Comparison of ENCODE assay signal across 10 cellular contexts in the genomic region with DNA sequence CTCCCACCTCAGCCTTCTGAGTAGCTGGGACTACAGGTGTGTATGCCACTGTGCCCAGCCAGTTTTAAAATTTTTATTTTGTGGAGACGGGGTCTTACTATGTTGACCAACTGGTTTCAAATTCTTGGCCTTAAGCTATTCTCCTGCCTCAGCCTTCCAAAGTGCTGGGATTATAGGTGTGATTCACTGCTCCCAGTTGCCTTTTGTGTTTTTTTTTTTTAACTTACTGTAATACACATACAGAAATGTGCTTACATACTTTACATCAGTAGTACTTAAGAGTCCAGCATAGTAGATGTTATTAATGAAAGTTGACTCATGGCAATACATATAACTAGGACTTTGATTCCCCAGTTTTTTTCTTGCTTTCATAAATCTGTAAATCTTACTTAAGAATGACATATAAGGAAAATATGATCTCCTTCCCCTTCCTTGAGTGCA. TPM values are rescaled to one million over a fixed set of nuclear protein-coding genes. Genes with fewer than 3 reads are reported as not detected.
DNase-seq lines count a peak whose midpoint lies in the region; ATAC-seq and TF ChIP-seq lines count a peak whose summit lies in the region.
"Had no signal": no experiment of that assay in that cellular context is flagged by ENCODE, and none has a peak within 500 bp of the region (broad histone marks: within the 10 kb centered on the region; RNA-seq: fewer than 3 reads in every experiment).

No MANE protein-coding gene starts in this region.

- H3K9me3 Mint-ChIP-seq in activated T-cell treated with anti-CD3 and anti-CD28 coated beads, Interleukin-2, amount 50 U/mL, for 72 hours, result no peaks in the 10 kb centered on the region
- no peaks in the 10 kb centered on the region for H3K9me3 Mint-ChIP-seq in activated T-helper 17 cell treated with anti-CD3 and anti-CD28 coated beads, Interleukin-2, amount 50 U/mL, for 72 hours
- no peaks in the 10 kb centered on the region for H3K9me3 Mint-ChIP-seq in mesothelial cell of epicardium

- DNase-seq in activated T-cell treated with anti-CD3 and anti-CD28 coated beads, Interleukin-2, amount 50 U/mL, for 72 hours, result no peak
- DNase-seq in activated T-cell treated with anti-CD3 and anti-CD28 coated beads, Interleukin-2, amount 50 U/mL, for 1 hour, result no peak
- peak; percentile 76 for DNase-seq in iris pigment epithelial cell (ENCODE audit: low read depth)
- DNase-seq in NCI-H345 treated with DMSO at 0.1 percent for 48 hours (lab: John Stamatoyannopoulos, UW; ENCODE audit: unreplicated experiment), result no peak
- no peak for DNase-seq in NCI-H2081 treated with DMSO at 0.1 percent for 48 hours (lab: John Stamatoyannopoulos, UW)
- DNase-seq in mesothelial cell of epicardium (ENCODE audit: low spot score in 2 of 2, unreplicated experiment in 2 of 2), result no peak
- DNase-seq: SW 1271 had no signal

- H3K4me3 Mint-ChIP-seq in activated T-cell treated with anti-CD3 and anti-CD28 coated beads, Interleukin-2, amount 50 U/mL, for 72 hours, result peak overlapping the region; percentile 82 to 91
- H3K4me3 Mint-ChIP-seq in activated T-helper 17 cell treated with anti-CD3 and anti-CD28 coated beads, Interleukin-2, amount 50 U/mL, for 72 hours, result peak overlapping the region; percentile 99
- no peak overlapping the region for H3K4me3 Mint-ChIP-seq in mesothelial cell of epicardium

- H3K36me3 Mint-ChIP-seq in activated T-cell treated with anti-CD3 and anti-CD28 coated beads, Interleukin-2, amount 50 U/mL, for 72 hours (ENCODE audit: insufficient read depth in 2 of 2), result peaks cover 4 to 5% of the 10 kb centered on the region in 2 donors
- peaks cover 24% of the 10 kb centered on the region for H3K36me3 Mint-ChIP-seq in activated T-helper 17 cell treated with anti-CD3 and anti-CD28 coated beads, Interleukin-2, amount 50 U/mL, for 72 hours (ENCODE audit: low read depth)
- H3K36me3 Mint-ChIP-seq in mesothelial cell of epicardium, result peaks cover 3% of the 10 kb centered on the region

- no peak for ATAC-seq in activated T-cell treated with anti-CD3 and anti-CD28 coated beads, Interleukin-2, amount 50 U/mL, for 72 hours (replicated peaks in 1 of 2)
- no peak for ATAC-seq in activated T-helper 17 cell treated with anti-CD3 and anti-CD28 coated beads, Interleukin-2, amount 50 U/mL, for 72 hours (replicated peaks)
- ATAC-seq: gastroesophageal sphincter had no signal

- no peak for TF ChIP-seq CTCF in mesothelial cell of epicardium (IDR thresholded peaks at IDR 0.05; ENCODE audit: unreplicated experiment)

- H3K27me3 Mint-ChIP-seq in activated T-cell treated with anti-CD3 and anti-CD28 coated beads, Interleukin-2, amount 50 U/mL, for 72 hours (ENCODE audit: low read depth), result no peaks in the 10 kb centered on the region
- no peaks in the 10 kb centered on the region for H3K27me3 Mint-ChIP-seq in activated T-helper 17 cell treated with anti-CD3 and anti-CD28 coated beads, Interleukin-2, amount 50 U/mL, for 72 hours
- peaks cover 2% of the 10 kb centered on the region for H3K27me3 Mint-ChIP-seq in mesothelial cell of epicardium (ENCODE audit: low read depth)

- H3K4me1 Mint-ChIP-seq in activated T-cell treated with anti-CD3 and anti-CD28 coated beads, Interleukin-2, amount 50 U/mL, for 72 hours (ENCODE audit: low read depth), result peaks cover 84% of the 10 kb centered on the region
- H3K4me1 Mint-ChIP-seq in activated T-helper 17 cell treated with anti-CD3 and anti-CD28 coated beads, Interleukin-2, amount 50 U/mL, for 72 hours, result peaks cover 67% of the 10 kb centered on the region
- H3K4me1 Mint-ChIP-seq in mesothelial cell of epicardium, result peaks cover 56% of the 10 kb centered on the region

- peak overlapping the region; percentile 8 for H3K27ac ChIP-seq in temporal lobe (ENCODE audit: low read depth, low read length)

- H3K27ac Mint-ChIP-seq in activated T-cell treated with anti-CD3 and anti-CD28 coated beads, Interleukin-2, amount 50 U/mL, for 72 hours, result peak overlapping the region; percentile 88
- peak overlapping the region; percentile 46 for H3K27ac Mint-ChIP-seq in activated T-helper 17 cell treated with anti-CD3 and anti-CD28 coated beads, Interleukin-2, amount 50 U/mL, for 72 hours
- no peak overlapping the region for H3K27ac Mint-ChIP-seq in mesothelial cell of epicardium

RNA-seq across cellular contexts. Expression of gene MAN2A1, which starts 4.7 kb away (rescaled TPM):
- 10 to 100 TPM; 47.4 to 48.8 TPM for total RNA-seq in activated T-cell treated with anti-CD3 and anti-CD28 coated beads, Interleukin-2, amount 50 U/mL, for 72 hours
- 10 to 100 TPM; 17.8 to 28.1 TPM for total RNA-seq in activated T-helper 17 cell treated with anti-CD3 and anti-CD28 coated beads, Interleukin-2, amount 50 U/mL, for 72 hours
- total RNA-seq in temporal lobe (53.4 TPM), mesothelial cell of epicardium (19.1 to 21.3 TPM (median 20.0 TPM) in 3 replicates)
